ENCODE assay signal across 8 cellular contexts in genomic region chr9:91162784-91163440, GRCh38.
DNase-seq lines count a peak whose midpoint lies in the region; ATAC-seq and TF ChIP-seq lines count a peak whose summit lies in the region.

No MANE protein-coding gene starts in this region.

- peak overlapping the region; percentile 15 for H2AFZ ChIP-seq in neural progenitor cell (replicated peaks)

- no peak for TF ChIP-seq CTCF in dorsolateral prefrontal cortex (IDR thresholded peaks at IDR 0.05 in 54 of 56, conservative IDR thresholded peaks at IDR 0.05 in 2 of 56; ENCODE audit: low read depth in 1 of 56, partially characterized antibody in 56 of 56)
- no peak for TF ChIP-seq CTCF in neural progenitor cell (IDR thresholded peaks at IDR 0.05)

- H3K27ac ChIP-seq in SJSA1: peak overlapping the region; percentile 38
- H3K27ac ChIP-seq in dorsolateral prefrontal cortex: peak overlapping the region in 31 of 59 donors; percentile 2 to 74 (median 47)
- no peak overlapping the region for H3K27ac ChIP-seq in neural progenitor cell

- H3K9ac ChIP-seq in neural progenitor cell: no peak overlapping the region

- H4K20me1 ChIP-seq in neural progenitor cell (ENCODE audit: low read depth): no peaks in the 10 kb centered on the region

- ATAC-seq in HG02973 (IDR thresholded peaks at IDR 0.05; ENCODE audit: unreplicated experiment): peak; percentile 53

- TF ChIP-seq POLR2A in erythroblast (IDR thresholded peaks at IDR 0.05; ENCODE audit: low read length): no peak

- H3K27me3 Mint-ChIP-seq in neural progenitor cell (ENCODE audit: insufficient read depth, low read depth): peaks cover 11% of the 10 kb centered on the region

- H3K36me3 Mint-ChIP-seq in neural progenitor cell: no peaks in the 10 kb centered on the region

- peaks cover 27% of the 10 kb centered on the region for H3K4me1 Mint-ChIP-seq in neural progenitor cell

- no peak overlapping the region for H3K4me2 ChIP-seq in neural progenitor cell

- H3K36me3 ChIP-seq in SJSA1 (no peaks in the 10 kb centered on the region), neural progenitor cell (no peaks in the 10 kb centered on the region)

- H3K27ac Mint-ChIP-seq in neural progenitor cell: peak overlapping the region; percentile 35

- H3K79me2 ChIP-seq in neural progenitor cell (ENCODE audit: low read depth): no peaks in the 10 kb centered on the region

- no peaks in the 10 kb centered on the region for H3F3A ChIP-seq in neural progenitor cell (ENCODE audit: low read depth)

- H3K27me3 ChIP-seq in SJSA1 (replicated peaks) (no peaks in the 10 kb centered on the region), dorsolateral prefrontal cortex (no peaks in the 10 kb centered on the region), neural progenitor cell (no peaks in the 10 kb centered on the region)

- intact Hi-C loops in dorsolateral prefrontal cortex (cut with DNase I): no loop called here

- peaks cover 47% of the 10 kb centered on the region for H3K4me1 ChIP-seq in SJSA1 (replicated peaks)
- H3K4me1 ChIP-seq in neural progenitor cell: no peaks in the 10 kb centered on the region

- H3K9me3 ChIP-seq in SJSA1 (replicated peaks) (no peaks in the 10 kb centered on the region), neural progenitor cell (ENCODE audit: low read depth) (no peaks in the 10 kb centered on the region)

- peak; percentile 77 for DNase-seq in stimulated activated CD4-positive, alpha-beta T cell treated with anti-CD3 and anti-CD28 coated beads, Interleukin-15, amount 100 ng/mL, for 24 hours
- DNase-seq in stimulated activated CD4-positive, alpha-beta T cell treated with anti-CD3 and anti-CD28 coated beads, Interleukin-2, amount 100 ng/mL, for 48 hours: no peak
- peak; percentile 40 to 57 for DNase-seq in SJSA1 (ENCODE audit: low read depth in 1 of 2, low spot score in 2 of 2)
- DNase-seq in dorsolateral prefrontal cortex: peak in 5 of 10 donors; percentile 16 to 47 (median 34)
- no peak for DNase-seq in neural progenitor cell (ENCODE audit: low spot score)
- DNase-seq in erythroblast (lab: John Stamatoyannopoulos, UW): no peak
- no peak for DNase-seq in cerebellum (ENCODE audit: low spot score)

- no peak overlapping the region for H3K4me3 Mint-ChIP-seq in neural progenitor cell

- H3K9me3 Mint-ChIP-seq in neural progenitor cell: no peaks in the 10 kb centered on the region

- H3K4me3 ChIP-seq in SJSA1: no peak overlapping the region
- peak overlapping the region in 2 of 59 donors; percentile 5 to 16 for H3K4me3 ChIP-seq in dorsolateral prefrontal cortex
- no peak overlapping the region for H3K4me3 ChIP-seq in neural progenitor cell

Comparison
In these comparisons a context has a peak if more than half of its experiments do, and no peak if none do; other contexts are left out.
1. DNase-seq: peak in stimulated activated CD4-positive, alpha-beta T cell treated with anti-CD3 and anti-CD28 coated beads, Interleukin-15, amount 100 ng/mL, for 24 hours (single experiment) and SJSA1 (2 of 2); none in stimulated activated CD4-positive, alpha-beta T cell treated with anti-CD3 and anti-CD28 coated beads, Interleukin-2, amount 100 ng/mL, for 48 hours (0 of 2), neural progenitor cell (single experiment), erythroblast (0 of 2) and cerebellum (single experiment).